In genomic region chr4:53943345-53944085, GRCh38 we compare ENCODE assay signal across 1 cellular context.
TF ChIP-seq lines count a peak whose summit lies in the region.

No MANE protein-coding gene starts in this region.

TF ChIP-seq in SK-N-SH, 30 proteins besides CTCF, POLR2A, EP300 and RAD21 (continued from another document):
- TF ChIP-seq FOXM1 (IDR thresholded peaks at IDR 0.05; ENCODE audit: low read depth) (peak; percentile 95), FOSL2 (IDR thresholded peaks at IDR 0.05; ENCODE audit: borderline replicate concordance, low read depth) (peak; percentile 85), JUND (IDR thresholded peaks at IDR 0.05) (peak; percentile 94), CHD2 (IDR thresholded peaks at IDR 0.05; ENCODE audit: low read length, partially characterized antibody) (no peak), USF1 (IDR thresholded peaks at IDR 0.05; ENCODE audit: borderline replicate concordance, low read depth) (no peak)
